13 cellular contexts compared by ENCODE assay signal in the genomic region with DNA sequence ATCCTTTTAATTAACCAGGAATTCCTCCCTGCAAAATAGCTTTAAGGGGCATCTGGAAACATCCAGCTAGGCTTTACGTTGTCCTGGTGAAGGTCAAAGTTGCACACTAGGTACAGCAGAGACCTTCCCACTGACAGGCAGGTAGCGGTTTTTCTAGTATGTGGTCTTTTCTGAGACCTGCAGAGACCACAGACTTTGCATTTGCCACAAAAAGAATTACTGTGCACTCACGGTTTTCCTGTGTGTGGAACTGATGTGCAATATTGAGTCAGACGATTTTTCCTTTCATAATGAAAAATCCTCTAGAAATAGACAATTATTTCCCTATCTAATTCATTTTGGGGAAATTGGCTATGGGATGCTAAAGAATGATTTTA.
DNase-seq lines count a peak whose midpoint lies in the region; ATAC-seq and TF ChIP-seq lines count a peak whose summit lies in the region.
"Had no signal": no experiment of that assay in that cellular context is flagged by ENCODE, and none has a peak within 500 bp of the region (broad histone marks: within the 10 kb centered on the region; RNA-seq: fewer than 3 reads in every experiment).

No MANE protein-coding gene starts in this region.

- in situ Hi-C loops in HAP-1 (cut with MboI; ENCODE audit: low sequenced_read_pairs) = no loop called here

- no peaks in the 10 kb centered on the region for H3K36me3 ChIP-seq in HAP-1 (replicated peaks)

- no peak overlapping the region for H3K4me3 ChIP-seq in HAP-1

- no peaks in the 10 kb centered on the region for H3K27me3 ChIP-seq in HAP-1 (ENCODE audit: low read depth)

- ATAC-seq in GM18505 (IDR thresholded peaks at IDR 0.05; ENCODE audit: unreplicated experiment) = peak; percentile 93
- peak; percentile 99 for ATAC-seq in GM19463 (IDR thresholded peaks at IDR 0.05; ENCODE audit: unreplicated experiment)
- ATAC-seq in HG02870 (IDR thresholded peaks at IDR 0.05; ENCODE audit: unreplicated experiment) = peak; percentile 99
- peak; percentile 91 for ATAC-seq in HG03469 (IDR thresholded peaks at IDR 0.05; ENCODE audit: unreplicated experiment)
- ATAC-seq: activated naive CD4-positive, alpha-beta T cell treated with anti-CD3 and anti-CD28 coated beads, Interleukin-2, amount 50 U/mL, for 72 hours; HCT116 had no signal

- no peak for DNase-seq in NCI-H1105 (lab: John Stamatoyannopoulos, UW)
- no peak for DNase-seq in SK-N-DZ (ENCODE audit: low spot score)
- DNase-seq in effector CD8-positive, alpha-beta T cell (lab: John Stamatoyannopoulos, UW) = no peak
- no peak for DNase-seq in HAP-1 (ENCODE audit: low spot score in 2 of 2)
- DNase-seq: activated CD4-positive, alpha-beta memory T cell treated with anti-CD3 and anti-CD28 coated beads, Interleukin-2, amount 10 ng/mL, durations not matched to agents 7 days and 5 days; naive B cell; NCI-H748 treated with DMSO at 0.1 percent for 48 hours had no signal

- H3K9me3 ChIP-seq in HAP-1 = no peaks in the 10 kb centered on the region

- TF ChIP-seq POLR2A in GM18505 (IDR thresholded peaks at IDR 0.05; ENCODE audit: borderline replicate concordance, extremely low read depth, insufficient read depth, insufficient read length) = no peak

- H3K4me1 ChIP-seq in HAP-1 = peaks cover 2% of the 10 kb centered on the region; the same call in 1 of the 2 replicates
